ENCODE assay signal across 8 cellular contexts in genomic region chr17:77428020-77428781, GRCh38.
DNase-seq lines count a peak whose midpoint lies in the region; ATAC-seq and TF ChIP-seq lines count a peak whose summit lies in the region.

No MANE protein-coding gene starts in this region.

- H3K4me3 Mint-ChIP-seq in brain: no peak overlapping the region

- H3K27ac ChIP-seq in muscle layer of colon (ENCODE audit: low read depth, low read length): peak overlapping the region; percentile 96
- no peak overlapping the region for H3K27ac ChIP-seq in effector memory CD4-positive, alpha-beta T cell (ENCODE audit: insufficient read depth, low read length, poor library complexity, severe bottlenecking)

- peak overlapping the region; percentile 25 for H3K9ac ChIP-seq in muscle layer of colon (ENCODE audit: low read length)

- no peaks in the 10 kb centered on the region for H3K27me3 ChIP-seq in muscle layer of colon (ENCODE audit: control insufficient read depth in 1 of 2, insufficient read depth in 2 of 2, low read length in 2 of 2)
- H3K27me3 ChIP-seq in effector memory CD4-positive, alpha-beta T cell (replicated peaks; ENCODE audit: control insufficient read depth, insufficient read depth, low read length, poor library complexity, severe bottlenecking): no peaks in the 10 kb centered on the region

- H3K27ac Mint-ChIP-seq in brain: peak overlapping the region; percentile 53 to 93 (median 89)

- H3K9me3 Mint-ChIP-seq in brain: no peaks in the 10 kb centered on the region

- H3K36me3 Mint-ChIP-seq in brain: no peaks in the 10 kb centered on the region

- H3K4me3 ChIP-seq in muscle layer of colon (ENCODE audit: low read depth in 1 of 2, low read length in 2 of 2): no peak overlapping the region
- H3K4me3 ChIP-seq in effector memory CD4-positive, alpha-beta T cell (ENCODE audit: insufficient read depth, low read depth, low read length, poor library complexity, severe bottlenecking): no peak overlapping the region

- no peaks in the 10 kb centered on the region for H3K36me3 ChIP-seq in muscle layer of colon (ENCODE audit: insufficient read depth, low read length)
- H3K36me3 ChIP-seq in effector memory CD4-positive, alpha-beta T cell (ENCODE audit: control insufficient read depth, insufficient read depth, low read length): peaks cover 8% of the 10 kb centered on the region

- H3K9me3 ChIP-seq in muscle layer of colon (ENCODE audit: low read length): no peaks in the 10 kb centered on the region
- H3K9me3 ChIP-seq in effector memory CD4-positive, alpha-beta T cell (ENCODE audit: control insufficient read depth, low read length): no peaks in the 10 kb centered on the region

- no peak for TF ChIP-seq CTCF in brain (conservative IDR thresholded peaks at IDR 0.05)

- ATAC-seq in HG02642 (IDR thresholded peaks at IDR 0.05; ENCODE audit: poor library complexity, unreplicated experiment) (no peak), HG03520 (IDR thresholded peaks at IDR 0.05; ENCODE audit: unreplicated experiment) (no peak)

- H3K4me1 ChIP-seq in muscle layer of colon (ENCODE audit: insufficient read depth, low read length): peaks cover 92% of the 10 kb centered on the region
- peaks cover 69% of the 10 kb centered on the region for H3K4me1 ChIP-seq in effector memory CD4-positive, alpha-beta T cell (ENCODE audit: control insufficient read depth, insufficient read depth, low read length, poor library complexity, severe bottlenecking)

- DNase-seq in Ammon's horn (ENCODE audit: low spot score) (peak; percentile 63), MV-4-11 (lab: John Stamatoyannopoulos, UW) (peak; percentile 98), DMS 273 treated with DMSO at 0.1 percent for 48 hours (lab: John Stamatoyannopoulos, UW) (no peak)
- no peak for DNase-seq in effector memory CD4-positive, alpha-beta T cell

- peaks cover 89% of the 10 kb centered on the region for H3K4me1 Mint-ChIP-seq in brain

- no peaks in the 10 kb centered on the region for H3K27me3 Mint-ChIP-seq in brain

Comparison
In these comparisons a context has a peak if more than half of its experiments do, and no peak if none do; other contexts are left out.
1. DNase-seq: peak in Ammon's horn (single experiment) and MV-4-11 (single experiment); none in DMS 273 treated with DMSO at 0.1 percent for 48 hours (single experiment) and effector memory CD4-positive, alpha-beta T cell (0 of 3).